8 cellular contexts compared by ENCODE assay signal in the genomic region with DNA sequence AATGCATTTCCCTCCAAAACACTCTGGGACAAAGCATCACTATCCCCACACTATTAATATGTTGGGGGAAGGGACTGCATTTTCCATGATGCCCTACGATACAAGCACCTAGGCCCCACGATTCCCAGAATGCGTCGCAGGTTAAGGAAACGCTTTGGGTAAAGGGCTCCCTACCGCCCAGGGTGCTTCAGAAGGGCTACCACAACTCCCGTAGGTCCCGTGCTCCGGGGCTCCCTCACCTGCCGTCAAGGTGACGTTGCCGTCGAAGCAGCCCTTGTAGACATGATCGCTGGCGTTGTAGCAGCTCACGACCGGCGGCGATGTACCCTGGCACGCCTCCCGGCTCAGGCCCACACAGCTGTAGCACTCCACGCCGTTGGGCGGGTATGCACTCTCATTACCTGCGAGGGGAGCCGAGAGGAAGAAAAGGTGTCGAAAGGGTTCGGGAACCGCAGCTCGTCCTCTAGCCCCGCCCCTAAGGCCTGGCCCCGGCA.
A peak's percentile ranks its signal among the peaks of the same experiment; 100 is the strongest.
DNase-seq lines count a peak whose midpoint lies in the region; ATAC-seq and TF ChIP-seq lines count a peak whose summit lies in the region.

No MANE protein-coding gene starts in this region.

- H3K9me3 Mint-ChIP-seq in nephron progenitor cell = no peaks in the 10 kb centered on the region

- H3K4me1 ChIP-seq in duodenal mucosa (ENCODE audit: control insufficient read depth in 1 of 2, insufficient read depth in 2 of 2, low read length in 2 of 2) = peaks cover 21 to 22% of the 10 kb centered on the region in 2 donors

- H3K4me3 ChIP-seq in LNCaP clone FGC (ENCODE audit: low read depth, low read length) = peak overlapping the region; percentile 60
- peak overlapping the region; percentile 85 for H3K4me3 ChIP-seq in duodenal mucosa (ENCODE audit: low read depth in 1 of 2, low read length in 2 of 2)

- no peak for ATAC-seq in GM21360 (IDR thresholded peaks at IDR 0.05; ENCODE audit: unreplicated experiment)

- H3K27me3 Mint-ChIP-seq in nephron progenitor cell (ENCODE audit: low read depth, poor library complexity) = peaks cover 62% of the 10 kb centered on the region

- no peak for DNase-seq in LNCaP clone FGC (ENCODE audit: low read depth)
- DNase-seq in nephron progenitor cell = no peak
- DNase-seq in middle frontal gyrus (ENCODE audit: extremely low spot score, low spot score) = no peak
- DNase-seq in SHP77 (lab: John Stamatoyannopoulos, UW) = no peak
- DNase-seq in AML-193 (lab: John Stamatoyannopoulos, UW) = no peak

- H3K27ac Mint-ChIP-seq in nephron progenitor cell = no peak overlapping the region

- no peaks in the 10 kb centered on the region for H3K9me3 ChIP-seq in duodenal mucosa (ENCODE audit: control insufficient read depth in 1 of 2, low read length in 2 of 2)

- no peak for TF ChIP-seq CTCF in C4-2B (conservative IDR thresholded peaks at IDR 0.05)
- no peak for TF ChIP-seq CTCF in LNCaP clone FGC (IDR thresholded peaks at IDR 0.05; ENCODE audit: control insufficient read depth, extremely low read depth, insufficient read depth)
- TF ChIP-seq CTCF in nephron progenitor cell (IDR thresholded peaks at IDR 0.05) = no peak

- H3K36me3 ChIP-seq in duodenal mucosa (ENCODE audit: control insufficient read depth in 1 of 2, insufficient read depth in 2 of 2, low read length in 2 of 2) = no peaks in the 10 kb centered on the region

- H3K27ac ChIP-seq in C4-2B = peak overlapping the region; percentile 48; the same call in 1 of the 2 replicates
- no peak overlapping the region for H3K27ac ChIP-seq in duodenal mucosa (ENCODE audit: low read depth, low read length)

- H3K4me3 Mint-ChIP-seq in nephron progenitor cell = peak overlapping the region; percentile 90

- H3K9ac ChIP-seq in duodenal mucosa (ENCODE audit: low read depth in 1 of 2, low read length in 2 of 2) = peak overlapping the region in 1 of 2 donors; percentile 77

- H3K36me3 Mint-ChIP-seq in nephron progenitor cell (ENCODE audit: low read depth) = peaks cover 4% of the 10 kb centered on the region

- peaks cover 0 to 5% of the 10 kb centered on the region in 2 donors for H3K27me3 ChIP-seq in duodenal mucosa (ENCODE audit: control insufficient read depth in 1 of 2, insufficient read depth in 2 of 2, low read length in 2 of 2)

- peaks cover 16% of the 10 kb centered on the region for H3K4me1 Mint-ChIP-seq in nephron progenitor cell
